23 cellular contexts compared by ENCODE assay signal in genomic region chr22:19398680-19399079, GRCh38.
"Had no signal": no experiment of that assay in that cellular context is flagged by ENCODE, and none has a peak within 500 bp of the region (broad histone marks: within the 10 kb centered on the region; RNA-seq: fewer than 3 reads in every experiment).

No MANE protein-coding gene starts in this region.

- H3K9me3 ChIP-seq: esophagus muscularis mucosa, gastrocnemius medialis, heart right ventricle, left lung, lower lobe of right lung, psoas muscle, right lobe of liver, tibial nerve, upper lobe of right lung, vagina had no signal

- H3K27me3 ChIP-seq: esophagus muscularis mucosa, gastrocnemius medialis, heart right ventricle, left lung, right lobe of liver, tibial nerve, upper lobe of right lung, vagina had no signal

- ATAC-seq: effector memory CD8-positive, alpha-beta T cell; gastrocnemius medialis; left lung; lower lobe of right lung; psoas muscle; stimulated activated memory B cell treated with anti-CD40 and anti-IgM and Interleukin-4, amounts not matched to agents 10 μg/mL and 1 μg/mL and 100 μg/mL, for 72 hours; upper lobe of right lung had no signal

- H3K9me3 Mint-ChIP-seq: dendritic cell treated with granulocyte-macrophage colony-stimulating factor and Interleukin-4, amounts not matched to agents 40 ng/mL and 50 ng/mL, for 4 days; effector memory CD8-positive, alpha-beta T cell; memory B cell; mesothelial cell of epicardium; nephron; stimulated activated memory B cell treated with anti-CD40 and anti-IgM and Interleukin-4, amounts not matched to agents 10 μg/mL and 1 μg/mL and 100 μg/mL, for 72 hours; stimulated activated naive CD8-positive, alpha-beta T cell treated with anti-CD3 and anti-CD28 coated beads, Interleukin-15, Interleukin-2, amounts not matched to agents 100 ng/mL and 50 ng/mL, for 24 hours had no signal

- H3K4me1 ChIP-seq: esophagus muscularis mucosa, gastrocnemius medialis, left lung, lower lobe of right lung, psoas muscle, right lobe of liver, tibial nerve, upper lobe of right lung, vagina had no signal

- H3K4me3 Mint-ChIP-seq: dendritic cell treated with granulocyte-macrophage colony-stimulating factor and Interleukin-4, amounts not matched to agents 40 ng/mL and 50 ng/mL, for 4 days; effector memory CD8-positive, alpha-beta T cell; memory B cell; mesothelial cell of epicardium; nephron; stimulated activated memory B cell treated with anti-CD40 and anti-IgM and Interleukin-4, amounts not matched to agents 10 μg/mL and 1 μg/mL and 100 μg/mL, for 72 hours; stimulated activated naive CD8-positive, alpha-beta T cell treated with anti-CD3 and anti-CD28 coated beads, Interleukin-15, Interleukin-2, amounts not matched to agents 100 ng/mL and 50 ng/mL, for 24 hours had no signal

- H3K27ac Mint-ChIP-seq: dendritic cell treated with granulocyte-macrophage colony-stimulating factor and Interleukin-4, amounts not matched to agents 40 ng/mL and 50 ng/mL, for 4 days; memory B cell; mesothelial cell of epicardium; nephron; stimulated activated memory B cell treated with anti-CD40 and anti-IgM and Interleukin-4, amounts not matched to agents 10 μg/mL and 1 μg/mL and 100 μg/mL, for 72 hours; stimulated activated naive CD8-positive, alpha-beta T cell treated with anti-CD3 and anti-CD28 coated beads, Interleukin-15, Interleukin-2, amounts not matched to agents 100 ng/mL and 50 ng/mL, for 24 hours had no signal

- H3K27ac ChIP-seq: epithelial cell of prostate, esophagus muscularis mucosa, gastrocnemius medialis, heart right ventricle, left lung, lower lobe of right lung, psoas muscle, right lobe of liver, tibial nerve, upper lobe of right lung, vagina had no signal

- DNase-seq: effector memory CD8-positive, alpha-beta T cell; gastrocnemius medialis; heart right ventricle; hypothalamus; islet precursor cell; left lung; lower lobe of right lung; psoas muscle; retina; stimulated activated CD4-positive, alpha-beta T cell treated with anti-CD3 and anti-CD28 coated beads, Interleukin-4, amount 100 ng/mL, for 1 hour; stimulated activated CD8-positive, alpha-beta memory T cell treated with anti-CD3 and anti-CD28 coated beads, Interleukin-4, amount 100 ng/mL, for 48 hours; upper lobe of right lung had no signal

- H3K27me3 Mint-ChIP-seq: dendritic cell treated with granulocyte-macrophage colony-stimulating factor and Interleukin-4, amounts not matched to agents 40 ng/mL and 50 ng/mL, for 4 days; effector memory CD8-positive, alpha-beta T cell; memory B cell; stimulated activated memory B cell treated with anti-CD40 and anti-IgM and Interleukin-4, amounts not matched to agents 10 μg/mL and 1 μg/mL and 100 μg/mL, for 72 hours; stimulated activated naive CD8-positive, alpha-beta T cell treated with anti-CD3 and anti-CD28 coated beads, Interleukin-15, Interleukin-2, amounts not matched to agents 100 ng/mL and 50 ng/mL, for 24 hours had no signal

- H3K4me1 Mint-ChIP-seq: memory B cell; mesothelial cell of epicardium; nephron; stimulated activated memory B cell treated with anti-CD40 and anti-IgM and Interleukin-4, amounts not matched to agents 10 μg/mL and 1 μg/mL and 100 μg/mL, for 72 hours had no signal

- H3K4me3 ChIP-seq: esophagus muscularis mucosa, gastrocnemius medialis, heart right ventricle, left lung, lower lobe of right lung, psoas muscle, right lobe of liver, tibial nerve, upper lobe of right lung, vagina had no signal
